10 cellular contexts compared by ENCODE assay signal in the genomic region with DNA sequence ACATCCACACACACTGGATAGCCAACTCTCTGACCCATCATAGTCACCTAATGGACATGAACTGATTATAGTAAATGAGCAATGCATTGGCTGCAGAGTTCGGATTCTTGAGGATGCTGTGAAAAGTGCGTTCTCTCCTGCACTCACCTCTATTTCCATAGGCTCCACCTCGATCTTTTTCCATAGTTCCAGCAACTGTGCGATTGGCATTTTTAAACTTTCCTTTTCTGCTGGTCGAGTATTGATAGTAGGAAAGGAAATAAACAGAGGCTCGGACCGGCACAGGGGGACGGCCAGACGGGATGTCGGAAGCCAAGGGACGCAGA.
DNase-seq lines count a peak whose midpoint lies in the region; ATAC-seq lines count a peak whose summit lies in the region.
"Had no signal": no experiment of that assay in that cellular context is flagged by ENCODE, and none has a peak within 500 bp of the region (broad histone marks: within the 10 kb centered on the region; RNA-seq: fewer than 3 reads in every experiment).

No MANE protein-coding gene starts in this region.

- H3K4me3 ChIP-seq in mucosa of stomach (ENCODE audit: low read length), result peak overlapping the region; percentile 36

- no peaks in the 10 kb centered on the region for H3K36me3 ChIP-seq in mucosa of stomach (ENCODE audit: control insufficient read depth, insufficient read depth, low read length)

- no peak overlapping the region for H3K27ac Mint-ChIP-seq in stimulated activated naive CD8-positive, alpha-beta T cell treated with anti-CD3 and anti-CD28 coated beads, Interleukin-15, Interleukin-2, amounts not matched to agents 100 ng/mL and 50 ng/mL, for 24 hours
- H3K27ac Mint-ChIP-seq in central memory CD8-positive, alpha-beta T cell (ENCODE audit: low read depth), result peak overlapping the region; percentile 71

- H3K4me1 ChIP-seq in mucosa of stomach (ENCODE audit: control insufficient read depth, insufficient read depth, low read length), result peaks cover 6% of the 10 kb centered on the region

- no peak for DNase-seq in stimulated activated naive CD8-positive, alpha-beta T cell treated with anti-CD3 and anti-CD28 coated beads, Interleukin-15, Interleukin-2, amounts not matched to agents 100 U/mL and 50 U/mL, for 24 hours
- DNase-seq in central memory CD8-positive, alpha-beta T cell (ENCODE audit: low spot score in 2 of 2), result no peak
- DNase-seq in KBM-7, result no peak
- DNase-seq in ecto neural progenitor cell (ENCODE audit: low spot score), result no peak
- DNase-seq in stimulated activated CD4-positive, alpha-beta T cell treated with anti-CD3 and anti-CD28 coated beads, Interleukin-4, amount 100 ng/mL, for 4 hours, result no peak
- DNase-seq: GF-D8 had no signal

- H3K9me3 ChIP-seq in mucosa of stomach (ENCODE audit: control insufficient read depth, low read length), result no peaks in the 10 kb centered on the region

- peaks cover 30% of the 10 kb centered on the region for H3K27me3 ChIP-seq in mucosa of stomach (ENCODE audit: control insufficient read depth, insufficient read depth, low read length)

- H3K27me3 Mint-ChIP-seq in stimulated activated naive CD8-positive, alpha-beta T cell treated with anti-CD3 and anti-CD28 coated beads, Interleukin-15, Interleukin-2, amounts not matched to agents 100 ng/mL and 50 ng/mL, for 24 hours, result peaks cover 21% of the 10 kb centered on the region
- peaks cover 22% of the 10 kb centered on the region for H3K27me3 Mint-ChIP-seq in central memory CD8-positive, alpha-beta T cell

- no peaks in the 10 kb centered on the region for H3K36me3 Mint-ChIP-seq in stimulated activated naive CD8-positive, alpha-beta T cell treated with anti-CD3 and anti-CD28 coated beads, Interleukin-15, Interleukin-2, amounts not matched to agents 100 ng/mL and 50 ng/mL, for 24 hours (ENCODE audit: low read depth)
- no peaks in the 10 kb centered on the region for H3K36me3 Mint-ChIP-seq in central memory CD8-positive, alpha-beta T cell (ENCODE audit: insufficient read depth)

- H3K9me3 Mint-ChIP-seq in stimulated activated naive CD8-positive, alpha-beta T cell treated with anti-CD3 and anti-CD28 coated beads, Interleukin-15, Interleukin-2, amounts not matched to agents 100 ng/mL and 50 ng/mL, for 24 hours, result no peaks in the 10 kb centered on the region
- H3K9me3 Mint-ChIP-seq in central memory CD8-positive, alpha-beta T cell, result no peaks in the 10 kb centered on the region

- in situ Hi-C loops in KBM-7 (cut with MboI; ENCODE audit: low pct_unique_long_range_greater_than_20kb, low sequenced_read_pairs), result no loop called here

- no peak overlapping the region for H3K9ac ChIP-seq in mucosa of stomach (ENCODE audit: low read length)
- H3K9ac ChIP-seq: KMS-11 had no signal

- ATAC-seq in stimulated activated naive CD8-positive, alpha-beta T cell treated with anti-CD3 and anti-CD28 coated beads, Interleukin-15, Interleukin-2, amounts not matched to agents 100 U/mL and 50 U/mL, for 24 hours, result no peak
- no peak for ATAC-seq in central memory CD8-positive, alpha-beta T cell (replicated peaks; ENCODE audit: extremely low read depth, poor library complexity, severe bottlenecking)
- ATAC-seq in GM19023 (IDR thresholded peaks at IDR 0.05; ENCODE audit: unreplicated experiment), result no peak

- peak overlapping the region; percentile 79 for H3K4me3 Mint-ChIP-seq in stimulated activated naive CD8-positive, alpha-beta T cell treated with anti-CD3 and anti-CD28 coated beads, Interleukin-15, Interleukin-2, amounts not matched to agents 100 ng/mL and 50 ng/mL, for 24 hours
- peak overlapping the region; percentile 84 for H3K4me3 Mint-ChIP-seq in central memory CD8-positive, alpha-beta T cell

- peaks cover 5% of the 10 kb centered on the region for H3K4me1 Mint-ChIP-seq in stimulated activated naive CD8-positive, alpha-beta T cell treated with anti-CD3 and anti-CD28 coated beads, Interleukin-15, Interleukin-2, amounts not matched to agents 100 ng/mL and 50 ng/mL, for 24 hours (ENCODE audit: low read depth)
- peaks cover 9% of the 10 kb centered on the region for H3K4me1 Mint-ChIP-seq in central memory CD8-positive, alpha-beta T cell
